15 cellular contexts compared by ENCODE assay signal in genomic region chr1:205568135-205568468, GRCh38.
A peak's percentile ranks its signal among the peaks of the same experiment; 100 is the strongest.
DNase-seq lines count a peak whose midpoint lies in the region; ATAC-seq and TF ChIP-seq lines count a peak whose summit lies in the region.
"Had no signal": no experiment of that assay in that cellular context is flagged by ENCODE, and none has a peak within 500 bp of the region (broad histone marks: within the 10 kb centered on the region; RNA-seq: fewer than 3 reads in every experiment).

No MANE protein-coding gene starts in this region.

- no peak overlapping the region for H3K27ac Mint-ChIP-seq in activated T-cell treated with anti-CD3 and anti-CD28 coated beads, Interleukin-2, amount 50 U/mL, for 72 hours
- no peak overlapping the region for H3K27ac Mint-ChIP-seq in activated B cell treated with CpG ODN at 0.5 μM for 24 hours
- H3K27ac Mint-ChIP-seq: activated CD4-positive, alpha-beta memory T cell treated with anti-CD3 and anti-CD28 coated beads for 36 hours had no signal

- TF ChIP-seq CTCF in activated B cell treated with CpG ODN at 0.5 μM for 24 hours (IDR thresholded peaks at IDR 0.05) (no peak), lower lobe of right lung (IDR thresholded peaks at IDR 0.05) (no peak), suprapubic skin (IDR thresholded peaks at IDR 0.05) (no peak)

- H3K27me3 ChIP-seq in lower lobe of right lung (ENCODE audit: low read depth) (peaks cover 29% of the 10 kb centered on the region), suprapubic skin (peaks cover 39% of the 10 kb centered on the region)

- WGBS in suprapubic skin, result 37% methylated on average over 5 of the region's 5 CpGs

- peak overlapping the region; percentile 53 for H3K4me3 ChIP-seq in lower lobe of right lung
- peak overlapping the region; percentile 51 for H3K4me3 ChIP-seq in suprapubic skin

- H3K9me3 Mint-ChIP-seq in activated T-cell treated with anti-CD3 and anti-CD28 coated beads, Interleukin-2, amount 50 U/mL, for 72 hours, result no peaks in the 10 kb centered on the region
- no peaks in the 10 kb centered on the region for H3K9me3 Mint-ChIP-seq in activated B cell treated with CpG ODN at 0.5 μM for 24 hours
- H3K9me3 Mint-ChIP-seq: activated CD4-positive, alpha-beta memory T cell treated with anti-CD3 and anti-CD28 coated beads for 36 hours had no signal

- peaks cover 14% of the 10 kb centered on the region for H3K4me1 ChIP-seq in lower lobe of right lung
- peaks cover 25% of the 10 kb centered on the region for H3K4me1 ChIP-seq in suprapubic skin

- no peak for TF ChIP-seq EP300 in suprapubic skin (IDR thresholded peaks at IDR 0.05)

- H3K4me1 Mint-ChIP-seq in activated T-cell treated with anti-CD3 and anti-CD28 coated beads, Interleukin-2, amount 50 U/mL, for 72 hours (ENCODE audit: low read depth), result no peaks in the 10 kb centered on the region
- H3K4me1 Mint-ChIP-seq in activated B cell treated with CpG ODN at 0.5 μM for 24 hours, result peaks cover 6% of the 10 kb centered on the region

- H3K27me3 Mint-ChIP-seq in activated T-cell treated with anti-CD3 and anti-CD28 coated beads, Interleukin-2, amount 50 U/mL, for 72 hours (ENCODE audit: low read depth), result peaks cover 40% of the 10 kb centered on the region
- peaks cover 43% of the 10 kb centered on the region for H3K27me3 Mint-ChIP-seq in activated B cell treated with CpG ODN at 0.5 μM for 24 hours

- POLR2A ChIA-PET in activated B cell treated with CpG ODN at 0.5 μM for 24 hours (lab: Charles Lee), result no interaction called here

- CTCF ChIA-PET in activated B cell treated with CpG ODN at 0.5 μM for 24 hours (lab: Charles Lee), result interaction anchor here (1.3 kb wide), 1 partner anchor 91 kb away, joined by 3 read pairs; no protein-coding TSS in a partner anchor

- H3K9me3 ChIP-seq in lower lobe of right lung (no peaks in the 10 kb centered on the region), suprapubic skin (no peaks in the 10 kb centered on the region)
- H3K9me3 ChIP-seq: Peyer's patch had no signal

- DNase-seq in activated T-cell treated with anti-CD3 and anti-CD28 coated beads, Interleukin-2, amount 50 U/mL, for 72 hours, result no peak
- no peak for DNase-seq in activated T-cell treated with anti-CD3 and anti-CD28 coated beads for 4 hours
- DNase-seq in activated B cell treated with CpG ODN at 0.5 μM for 24 hours, result no peak
- no peak for DNase-seq in lower lobe of right lung
- peak; percentile 28 to 32 for DNase-seq in suprapubic skin (ENCODE audit: low spot score in 2 of 2)
- DNase-seq in midbrain (lab: John Stamatoyannopoulos, UW), result no peak
- no peak for DNase-seq in AML-193 (lab: John Stamatoyannopoulos, UW)
- DNase-seq: ACHN; activated CD4-positive, alpha-beta memory T cell treated with anti-CD3 and anti-CD28 coated beads for 36 hours; activated naive CD4-positive, alpha-beta T cell treated with anti-CD3 and anti-CD28 coated beads, Interleukin-2, amount 50 U/mL, for 16 hours; cerebellar nuclear complex; GOT3; NCI-H187 had no signal

- intact Hi-C loops in activated B cell treated with CpG ODN at 0.5 μM for 24 hours (cut with micrococcal nuclease), result loop anchor here (5.0 kb wide), 1 partner anchor 41 kb away; no protein-coding TSS in a partner anchor
- intact Hi-C loops in lower lobe of right lung (cut with DNase I), result no loop called here

- ATAC-seq in activated T-cell treated with anti-CD3 and anti-CD28 coated beads, Interleukin-2, amount 50 U/mL, for 72 hours (replicated peaks in 1 of 2), result no peak
- ATAC-seq in activated B cell treated with CpG ODN at 0.5 μM for 24 hours (ENCODE audit: low read depth) (no peak), lower lobe of right lung (no peak), HG03432 (IDR thresholded peaks at IDR 0.05; ENCODE audit: unreplicated experiment) (no peak)

- no peak for TF ChIP-seq POLR2A in suprapubic skin (IDR thresholded peaks at IDR 0.05)

- H3K36me3 ChIP-seq in lower lobe of right lung (no peaks in the 10 kb centered on the region), suprapubic skin (no peaks in the 10 kb centered on the region)
- H3K36me3 ChIP-seq: Peyer's patch had no signal

- peak overlapping the region; percentile 30 to 49 for H3K4me3 Mint-ChIP-seq in activated T-cell treated with anti-CD3 and anti-CD28 coated beads, Interleukin-2, amount 50 U/mL, for 72 hours
- peak overlapping the region; percentile 64 for H3K4me3 Mint-ChIP-seq in activated B cell treated with CpG ODN at 0.5 μM for 24 hours
- H3K4me3 Mint-ChIP-seq: activated CD4-positive, alpha-beta memory T cell treated with anti-CD3 and anti-CD28 coated beads for 36 hours had no signal

- no peak overlapping the region for H3K27ac ChIP-seq in lower lobe of right lung
- peak overlapping the region; percentile 61 for H3K27ac ChIP-seq in suprapubic skin
- H3K27ac ChIP-seq: Peyer's patch had no signal

- H3K36me3 Mint-ChIP-seq in activated T-cell treated with anti-CD3 and anti-CD28 coated beads, Interleukin-2, amount 50 U/mL, for 72 hours (ENCODE audit: insufficient read depth in 2 of 2), result no peaks in the 10 kb centered on the region
- H3K36me3 Mint-ChIP-seq in activated B cell treated with CpG ODN at 0.5 μM for 24 hours (ENCODE audit: low read depth), result no peaks in the 10 kb centered on the region
- H3K36me3 Mint-ChIP-seq: activated CD4-positive, alpha-beta memory T cell treated with anti-CD3 and anti-CD28 coated beads for 36 hours had no signal

Comparison
In these comparisons a context has a peak if more than half of its experiments do, and no peak if none do; other contexts are left out.
1. DNase-seq: peak in suprapubic skin (2 of 2); none in activated T-cell treated with anti-CD3 and anti-CD28 coated beads, Interleukin-2, amount 50 U/mL, for 72 hours (0 of 2), activated T-cell treated with anti-CD3 and anti-CD28 coated beads for 4 hours (single experiment), activated B cell treated with CpG ODN at 0.5 μM for 24 hours (single experiment), lower lobe of right lung (single experiment), midbrain (single experiment) and AML-193 (0 of 2).